In genomic region chr1:31632649-31633048, GRCh38 we compare ENCODE assay signal across 25 cellular contexts. TPM values are rescaled to one million over a fixed set of nuclear protein-coding genes. Genes with fewer than 3 reads are reported as not detected.
DNase-seq lines count a peak whose midpoint lies in the region; ATAC-seq and TF ChIP-seq lines count a peak whose summit lies in the region.
"Had no signal": no experiment of that assay in that cellular context is flagged by ENCODE, and none has a peak within 500 bp of the region (broad histone marks: within the 10 kb centered on the region; RNA-seq: fewer than 3 reads in every experiment).

No MANE protein-coding gene starts in this region.

- H3K4me1 Mint-ChIP-seq in neural crest cell (peaks cover 4% of the 10 kb centered on the region), type B pancreatic cell (ENCODE audit: unreplicated experiment) (peaks cover 6% of the 10 kb centered on the region), mesothelial cell of epicardium (peaks cover 22% of the 10 kb centered on the region)

- intact Hi-C loops in left ventricle myocardium superior (cut with micrococcal nuclease) (no loop called here), ascending aorta (cut with DNase I) (no loop called here)

- ATAC-seq in left ventricle myocardium superior = no peak
- ATAC-seq: CD8-positive, alpha-beta T cell had no signal

- no peak overlapping the region for H3K4me3 Mint-ChIP-seq in neural crest cell
- no peak overlapping the region for H3K4me3 Mint-ChIP-seq in type B pancreatic cell
- no peak overlapping the region for H3K4me3 Mint-ChIP-seq in mesothelial cell of epicardium
- H3K4me3 Mint-ChIP-seq: CD8-positive, alpha-beta T cell had no signal

- H3K27me3 Mint-ChIP-seq in neural crest cell (ENCODE audit: low read depth) (no peaks in the 10 kb centered on the region), type B pancreatic cell (no peaks in the 10 kb centered on the region), mesothelial cell of epicardium (ENCODE audit: low read depth) (no peaks in the 10 kb centered on the region)

- H3K4me1 ChIP-seq in right atrium auricular region = peaks cover 0 to 62% of the 10 kb centered on the region in 2 donors
- peaks cover 11 to 19% of the 10 kb centered on the region in 2 donors for H3K4me1 ChIP-seq in ascending aorta
- H3K4me1 ChIP-seq: A549 had no signal

- DNase-seq in right atrium auricular region (ENCODE audit: low spot score) (no peak), left ventricle myocardium superior (no peak), ascending aorta (ENCODE audit: low spot score in 2 of 2) (no peak), neural crest cell (ENCODE audit: low read depth, low spot score) (no peak), type B pancreatic cell (ENCODE audit: extremely low spot score, unreplicated experiment) (no peak), mesothelial cell of epicardium (ENCODE audit: low spot score in 2 of 2, unreplicated experiment in 2 of 2) (no peak), ureter (ENCODE audit: low spot score) (no peak)
- DNase-seq: C1 segment of cervical spinal cord, DMS 273 treated with DMSO at 0.1 percent for 48 hours, DMS79, GDM1, NCI-H1092 treated with DMSO at 0.1 percent for 48 hours, NCI-H1436, NCI-H187, NCI-H2081 treated with DMSO at 0.1 percent for 48 hours, NCI-H2171, NCI-H226, NCI-H510A, SHP77 treated with DMSO at 0.1 percent for 48 hours had no signal

- H3K27ac Mint-ChIP-seq in neural crest cell (ENCODE audit: unreplicated experiment) = peak overlapping the region; percentile 88
- peak overlapping the region; percentile 41 for H3K27ac Mint-ChIP-seq in type B pancreatic cell
- H3K27ac Mint-ChIP-seq in mesothelial cell of epicardium = no peak overlapping the region
- H3K27ac Mint-ChIP-seq: CD8-positive, alpha-beta T cell had no signal

- H3K9me3 ChIP-seq in right atrium auricular region = no peaks in the 10 kb centered on the region
- no peaks in the 10 kb centered on the region for H3K9me3 ChIP-seq in ascending aorta
- H3K9me3 ChIP-seq: A549 had no signal

- peaks cover 53% of the 10 kb centered on the region for H3K36me3 ChIP-seq in right atrium auricular region
- peaks cover 35 to 64% of the 10 kb centered on the region in 2 donors for H3K36me3 ChIP-seq in ascending aorta

- no peaks in the 10 kb centered on the region for H3K27me3 ChIP-seq in right atrium auricular region
- H3K27me3 ChIP-seq in ascending aorta = no peaks in the 10 kb centered on the region

- H3K9me3 Mint-ChIP-seq in neural crest cell = no peaks in the 10 kb centered on the region
- H3K9me3 Mint-ChIP-seq in type B pancreatic cell = no peaks in the 10 kb centered on the region
- no peaks in the 10 kb centered on the region for H3K9me3 Mint-ChIP-seq in mesothelial cell of epicardium
- H3K9me3 Mint-ChIP-seq: CD8-positive, alpha-beta T cell had no signal

- H3K36me3 Mint-ChIP-seq in neural crest cell (ENCODE audit: low read depth) (no peaks in the 10 kb centered on the region), type B pancreatic cell (peaks cover 4% of the 10 kb centered on the region), mesothelial cell of epicardium (peaks cover 9% of the 10 kb centered on the region)

- no peak for TF ChIP-seq CTCF in right atrium auricular region (IDR thresholded peaks at IDR 0.05)
- TF ChIP-seq CTCF in ascending aorta (IDR thresholded peaks at IDR 0.05) = no peak
- TF ChIP-seq CTCF in neural crest cell (conservative IDR thresholded peaks at IDR 0.05) = no peak
- no peak for TF ChIP-seq CTCF in type B pancreatic cell (conservative IDR thresholded peaks at IDR 0.05)
- TF ChIP-seq CTCF in mesothelial cell of epicardium (IDR thresholded peaks at IDR 0.05; ENCODE audit: unreplicated experiment) = no peak

- H3K27ac ChIP-seq in right atrium auricular region (peak overlapping the region; percentile 69 to 71), ascending aorta (peak overlapping the region; percentile 22 to 46)
- H3K27ac ChIP-seq: A549, SK-N-MC had no signal

- H3K4me3 ChIP-seq in right atrium auricular region = no peak overlapping the region
- no peak overlapping the region for H3K4me3 ChIP-seq in ascending aorta
- H3K4me3 ChIP-seq: A549, GM12878, SK-N-MC had no signal

RNA-seq across cellular contexts. Expression of gene PEF1, which starts 12.0 kb away (rescaled TPM):
- total RNA-seq in right atrium auricular region = 10 to 100 TPM; 42.9 to 66.8 TPM
- total RNA-seq in left ventricle myocardium superior = 34.1 TPM
- 340 TPM for total RNA-seq in ascending aorta
- total RNA-seq in neural crest cell = 49.0 and 52.4 TPM in 2 replicates
- 45.2 and 48.3 TPM in 2 replicates for total RNA-seq in type B pancreatic cell (ENCODE audit: low replicate concordance)
- 42.6 to 43.8 TPM (median 43.8 TPM) in 3 replicates for total RNA-seq in mesothelial cell of epicardium
- 76.9 TPM for total RNA-seq in ureter

RNA-seq across cellular contexts. Expression of gene HCRTR1, which starts 15.2 kb away (rescaled TPM):
- total RNA-seq in right atrium auricular region (under 1 TPM in 1 of 2 donors, not detected in 1; 0.43 TPM), left ventricle myocardium superior (0.67 TPM), ascending aorta (not detected), neural crest cell (0.23 TPM in 1 of 2 replicates, not detected in the other), type B pancreatic cell (ENCODE audit: low replicate concordance) (not detected in 2 replicates), mesothelial cell of epicardium (0.71 to 1.1 TPM (median 0.98 TPM) in 3 replicates), ureter (not detected)
- total RNA-seq: CD8-positive, alpha-beta T cell; GM12878; H7; HT-29 had no signal

RNA-seq across cellular contexts. Expression of gene TINAGL1, which starts 56.3 kb away (rescaled TPM):
- 100 to 1,000 TPM; 211 to 264 TPM for total RNA-seq in right atrium auricular region
- 274 TPM for total RNA-seq in left ventricle myocardium superior
- 1,807 TPM for total RNA-seq in ascending aorta
- not detected in 2 replicates for total RNA-seq in neural crest cell
- total RNA-seq in type B pancreatic cell (ENCODE audit: low replicate concordance) = 27.2 and 30.0 TPM in 2 replicates
- 201 to 212 TPM (median 211 TPM) in 3 replicates for total RNA-seq in mesothelial cell of epicardium
- 218 TPM for total RNA-seq in ureter
- total RNA-seq: CD8-positive, alpha-beta T cell had no signal

Comparison
In these comparisons a context has a peak if more than half of its experiments do, and no peak if none do; other contexts are left out.
1. RNA of gene TINAGL1, which starts 56.3 kb away (total RNA-seq): 1,807 TPM in ascending aorta (single experiment), 274 TPM in left ventricle myocardium superior (single experiment), 211 to 264 TPM in right atrium auricular region, 218 TPM in ureter (single experiment), 201 to 212 TPM in mesothelial cell of epicardium and 27.2 to 30.0 TPM in type B pancreatic cell; not detected in neural crest cell; every median in the first group is over 10 times any median in the second.